In the genomic region with DNA sequence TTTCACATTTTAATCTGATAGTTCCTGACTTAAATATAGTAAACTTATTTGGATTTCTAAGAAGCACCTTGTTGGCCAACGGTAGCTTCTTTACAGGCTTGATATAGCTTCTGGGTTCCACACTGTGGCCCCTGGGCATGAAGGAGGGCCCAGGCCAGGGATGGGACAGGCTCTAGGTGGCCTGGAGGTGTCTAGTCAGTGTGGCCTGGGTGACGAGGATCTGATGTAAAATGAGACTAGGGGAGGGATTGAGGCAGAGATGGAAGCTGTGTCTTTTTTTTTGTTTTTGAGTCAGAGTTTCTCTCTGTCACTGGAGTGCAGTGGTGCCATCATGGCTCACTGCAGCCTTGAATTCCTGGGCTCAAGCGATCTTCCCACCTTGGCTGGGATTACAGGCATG, we compare ENCODE assay signal across 21 cellular contexts.
"Had no signal": no experiment of that assay in that cellular context is flagged by ENCODE, and none has a peak within 500 bp of the region (broad histone marks: within the 10 kb centered on the region; RNA-seq: fewer than 3 reads in every experiment).

No MANE protein-coding gene starts in this region.

- FAIRE-seq: kidney had no signal

- ATAC-seq: left cardiac atrium, lower lobe of right lung, sciatic nerve had no signal

- H3K79me2 ChIP-seq: hepatocyte had no signal

- H3K27ac Mint-ChIP-seq: nephron progenitor cell had no signal

- H3K4me3 Mint-ChIP-seq: nephron progenitor cell had no signal

- H3K9me3 ChIP-seq: left ventricle myocardium inferior, lower lobe of right lung, stomach, thoracic aorta, transverse colon had no signal

- H3K27me3 ChIP-seq: dorsolateral prefrontal cortex, hepatocyte, transverse colon had no signal

- H3K4me2 ChIP-seq: hepatocyte had no signal

- H2AFZ ChIP-seq: hepatocyte had no signal

- H3K4me3 ChIP-seq: dorsolateral prefrontal cortex, hepatocyte, left ventricle myocardium inferior, lower lobe of right lung, skin epidermis, stomach, thoracic aorta, transverse colon had no signal

- H3K4me1 Mint-ChIP-seq: nephron progenitor cell had no signal

- H3K4me1 ChIP-seq: left ventricle myocardium inferior, lower lobe of right lung, stomach, transverse colon had no signal

- H3K9me3 Mint-ChIP-seq: nephron progenitor cell had no signal

- H3K27ac ChIP-seq: dorsolateral prefrontal cortex, hepatocyte, left ventricle myocardium inferior, lower lobe of right lung, skin epidermis, stomach, thoracic aorta, transverse colon had no signal

- H3K36me3 ChIP-seq: left ventricle myocardium inferior, lower lobe of right lung, stomach, thoracic aorta, transverse colon had no signal

- DNase-seq: cortex of kidney; dorsolateral prefrontal cortex; effector CD8-positive, alpha-beta T cell; foreskin melanocyte; head of caudate nucleus; kidney; left cardiac atrium; left ventricle myocardium inferior; lower lobe of right lung; mesenchymal stem cell; midbrain; nephron progenitor cell; posterior cingulate gyrus; stimulated activated CD4-positive, alpha-beta T cell treated with anti-CD3 and anti-CD28 coated beads, Interleukin-2, amount 100 ng/mL, for 24 hours; stomach; substantia nigra; transverse colon had no signal
